Comparison of ENCODE assay signal across 21 cellular contexts in genomic region chr10:36118289-36118688, GRCh38.
"Had no signal": no experiment of that assay in that cellular context is flagged by ENCODE, and none has a peak within 500 bp of the region (broad histone marks: within the 10 kb centered on the region; RNA-seq: fewer than 3 reads in every experiment).

No MANE protein-coding gene starts in this region.

- H3K9me3 Mint-ChIP-seq: activated B cell treated with CpG ODN at 0.5 μM for 24 hours had no signal

- H3K4me3 Mint-ChIP-seq: activated B cell treated with CpG ODN at 0.5 μM for 24 hours; activated naive CD8-positive, alpha-beta T cell treated with anti-CD3 and anti-CD28 coated beads, Interleukin-2, amount 50 U/mL, for 24 hours; memory B cell; neural crest cell; T-helper 1 cell treated with Interleukin-12 subunit alpha and Interleukin-12 subunit beta and Interleukin-4 antibody, amounts not matched to agents 30 μg/mL and 1 μg/mL, for 36 hours had no signal

- H3K27ac Mint-ChIP-seq: activated B cell treated with CpG ODN at 0.5 μM for 24 hours; activated naive CD8-positive, alpha-beta T cell treated with anti-CD3 and anti-CD28 coated beads, Interleukin-2, amount 50 U/mL, for 24 hours; memory B cell; T-helper 1 cell treated with Interleukin-12 subunit alpha and Interleukin-12 subunit beta and Interleukin-4 antibody, amounts not matched to agents 30 μg/mL and 1 μg/mL, for 36 hours had no signal

- H3K4me1 Mint-ChIP-seq: activated B cell treated with CpG ODN at 0.5 μM for 24 hours; activated naive CD8-positive, alpha-beta T cell treated with anti-CD3 and anti-CD28 coated beads, Interleukin-2, amount 50 U/mL, for 24 hours; memory B cell; neural crest cell had no signal

- H3K27me3 Mint-ChIP-seq: activated B cell treated with CpG ODN at 0.5 μM for 24 hours; activated naive CD8-positive, alpha-beta T cell treated with anti-CD3 and anti-CD28 coated beads, Interleukin-2, amount 50 U/mL, for 24 hours; memory B cell had no signal

- H3K36me3 ChIP-seq: colonic mucosa, esophagus squamous epithelium, gastrocnemius medialis, thyroid gland had no signal

- DNase-seq: activated B cell treated with CpG ODN at 0.5 μM for 24 hours; activated CD4-positive, alpha-beta T cell treated with anti-CD3 and anti-CD28 coated beads for 4 hours; activated CD4-positive, alpha-beta T cell treated with anti-CD3 and anti-CD28 coated beads, Interleukin-2, amount 50 U/mL, for 48 hours; activated effector memory CD4-positive, alpha-beta T cell treated with anti-CD3 and anti-CD28 coated beads, Interleukin-2, amount 50 U/mL, for 16 hours; activated naive CD4-positive, alpha-beta T cell treated with anti-CD3 and anti-CD28 coated beads, Interleukin-2, amount 50 U/mL, for 16 hours; activated naive CD8-positive, alpha-beta T cell treated with anti-CD3 and anti-CD28 coated beads, Interleukin-2, amount 50 U/mL, for 24 hours; colonic mucosa; esophagus squamous epithelium; gastrocnemius medialis; hippocampal formation; mucosa of descending colon; occipital lobe; retina; stimulated activated CD4-positive, alpha-beta T cell treated with anti-CD3 and anti-CD28 coated beads, Interleukin-4, amount 100 ng/mL, for 24 hours; stimulated activated naive CD8-positive, alpha-beta T cell treated with anti-CD3 and anti-CD28 coated beads, Interleukin-15, Interleukin-2, amounts not matched to agents 100 U/mL and 50 U/mL, for 24 hours; substantia nigra; T1000; thyroid gland had no signal

- H3K36me3 Mint-ChIP-seq: memory B cell had no signal

- H3K9me3 ChIP-seq: colonic mucosa, esophagus squamous epithelium, gastrocnemius medialis, mucosa of descending colon, thyroid gland had no signal

- H3K27me3 ChIP-seq: colonic mucosa, esophagus squamous epithelium, gastrocnemius medialis, thyroid gland had no signal

- H3K27ac ChIP-seq: colonic mucosa, esophagus squamous epithelium, gastrocnemius medialis, thyroid gland had no signal

- H3K4me1 ChIP-seq: colonic mucosa, esophagus squamous epithelium, gastrocnemius medialis had no signal

- H3K4me3 ChIP-seq: colonic mucosa, esophagus squamous epithelium, gastrocnemius medialis, mucosa of descending colon, thyroid gland had no signal
